In the genomic region with DNA sequence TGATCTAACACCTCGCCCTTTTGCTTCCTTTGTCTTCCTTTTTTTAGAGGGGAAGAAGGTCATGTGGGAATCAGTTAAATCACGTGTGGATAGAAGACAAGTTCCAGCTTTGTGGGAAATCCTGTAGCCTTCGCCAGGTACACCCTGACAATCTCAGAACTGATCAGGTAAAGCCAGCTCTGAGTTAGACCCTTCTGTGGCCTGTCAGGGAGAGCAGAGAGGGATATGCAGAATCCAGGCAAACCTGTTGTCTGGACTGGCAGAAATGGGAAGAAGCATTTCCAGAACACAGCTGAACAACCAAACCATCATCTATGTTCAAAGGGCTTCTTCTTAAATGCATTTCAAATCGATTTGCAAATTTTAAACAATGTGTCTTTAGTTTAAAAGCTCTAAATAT, we compare ENCODE assay signal across 18 cellular contexts.
DNase-seq lines count a peak whose midpoint lies in the region; ATAC-seq and TF ChIP-seq lines count a peak whose summit lies in the region.
"Had no signal": no experiment of that assay in that cellular context is flagged by ENCODE, and none has a peak within 500 bp of the region (broad histone marks: within the 10 kb centered on the region; RNA-seq: fewer than 3 reads in every experiment).

No MANE protein-coding gene starts in this region.

- H3K4ac ChIP-seq in neuronal stem cell (ENCODE audit: low read length) = no peak overlapping the region

- H3K4me2 ChIP-seq in BLaER1 treated with 17β-estradiol and CSF1 and Interleukin-3, amounts not matched to agents 10 nM and 100 nM = peak overlapping the region in 6 of 11 experiments; percentile 57 to 82 (median 80); a peak in 12 of 22 replicates
- H3K4me2 ChIP-seq in hepatocyte = no peak overlapping the region
- H3K4me2 ChIP-seq in neuronal stem cell (ENCODE audit: insufficient read depth, low read length, poor library complexity, severe bottlenecking) = no peak overlapping the region
- H3K4me2 ChIP-seq: GM23338, KMS-11 had no signal

- no peaks in the 10 kb centered on the region for H3K9me3 Mint-ChIP-seq in Caco-2 (ENCODE audit: unreplicated experiment)
- no peaks in the 10 kb centered on the region for H3K9me3 Mint-ChIP-seq in CD8-positive, alpha-beta T cell

- peak overlapping the region; percentile 93 for H3K27ac Mint-ChIP-seq in Caco-2 (ENCODE audit: unreplicated experiment)
- no peak overlapping the region for H3K27ac Mint-ChIP-seq in CD8-positive, alpha-beta T cell
- H3K27ac Mint-ChIP-seq: B cell; CD4-positive, alpha-beta T cell; GM23338 had no signal

- H3K27ac ChIP-seq in BLaER1 treated with 17β-estradiol and CSF1 and Interleukin-3, amounts not matched to agents 10 nM and 100 nM = peak overlapping the region in 10 of 11 experiments; percentile 91 to 98 (median 94); a peak in 21 of 22 replicates
- H3K27ac ChIP-seq in hepatocyte (peak overlapping the region; percentile 75), neuronal stem cell (replicated peaks; ENCODE audit: low read length) (no peak overlapping the region), tibial nerve (no peak overlapping the region)
- H3K27ac ChIP-seq in CD8-positive, alpha-beta T cell (ENCODE audit: low read depth, low read length) = no peak overlapping the region
- H3K27ac ChIP-seq: KMS-11 had no signal

- CTCF ChIA-PET in Caco-2 (lab: Charles Lee) = no interaction called here
- CTCF ChIA-PET in CD8-positive, alpha-beta T cell (lab: Charles Lee) = no interaction called here

- H3K79me2 ChIP-seq in hepatocyte = no peaks in the 10 kb centered on the region

- DNase-seq in Caco-2 (no peak), hepatocyte (ENCODE audit: low spot score) (no peak), neuronal stem cell (ENCODE audit: low spot score) (no peak), tibial nerve (ENCODE audit: low spot score in 2 of 2) (no peak), GM03348 (ENCODE audit: low spot score) (no peak), NCI-H1105 treated with DMSO at 0.1 percent for 48 hours (lab: John Stamatoyannopoulos, UW) (no peak)
- DNase-seq in CD8-positive, alpha-beta T cell = no peak
- DNase-seq: C1 segment of cervical spinal cord; CD4-positive, alpha-beta T cell; DMS 273 treated with DMSO at 0.1 percent for 48 hours; DMS53; DND-41; EL; HCEC 1CT had no signal

- TF ChIP-seq POLR2A in tibial nerve (IDR thresholded peaks at IDR 0.05) = no peak

- no peak overlapping the region for H4K91ac ChIP-seq in neuronal stem cell (ENCODE audit: low read depth, low read length, poor library complexity)

- no peak overlapping the region for H2BK120ac ChIP-seq in neuronal stem cell (ENCODE audit: low read depth, low read length)

- WGBS in hepatocyte (ENCODE audit: low lambda C conversion rate, missing lambda C conversion rate) = 83% methylated on average over 4 of the region's 4 CpGs
- WGBS in neuronal stem cell (ENCODE audit: extremely low coverage in 2 of 2, insufficient read length in 2 of 2, insufficient replicate concordance in 1 of 2), 2 donors = no CpG with 5 or more reads among the region's 4 CpGs
- 64 to 76% methylated on average over 4 of the region's 4 CpGs for WGBS in tibial nerve, 2 donors

- H3K23ac ChIP-seq in neuronal stem cell (ENCODE audit: low read depth, low read length, poor library complexity) = no peak overlapping the region

- H3K36me3 Mint-ChIP-seq in Caco-2 (ENCODE audit: insufficient read depth, unreplicated experiment) = peaks cover 39% of the 10 kb centered on the region
- no peaks in the 10 kb centered on the region for H3K36me3 Mint-ChIP-seq in CD8-positive, alpha-beta T cell

- peak overlapping the region; percentile 21 for H3K18ac ChIP-seq in neuronal stem cell (ENCODE audit: low read length)

- H3K27me3 Mint-ChIP-seq in Caco-2 (ENCODE audit: insufficient read depth, unreplicated experiment) = no peaks in the 10 kb centered on the region
- H3K27me3 Mint-ChIP-seq in CD8-positive, alpha-beta T cell (ENCODE audit: low read depth) = no peaks in the 10 kb centered on the region
- H3K27me3 Mint-ChIP-seq: CD4-positive, alpha-beta T cell had no signal

- TF ChIP-seq EP300 in tibial nerve (IDR thresholded peaks at IDR 0.05) = no peak

- no peak for TF ChIP-seq CTCF in Caco-2 (IDR thresholded peaks at IDR 0.05; ENCODE audit: insufficient read depth in 1 of 2, low read depth in 1 of 2, low read length in 1 of 2, severe bottlenecking in 1 of 2, unreplicated experiment in 1 of 2)
- no peak for TF ChIP-seq CTCF in hepatocyte (IDR thresholded peaks at IDR 0.05; ENCODE audit: poor library complexity)
- TF ChIP-seq CTCF in tibial nerve (IDR thresholded peaks at IDR 0.05) = no peak
- TF ChIP-seq CTCF in CD8-positive, alpha-beta T cell (IDR thresholded peaks at IDR 0.05) = no peak

- H2BK12ac ChIP-seq in neuronal stem cell (ENCODE audit: low read length) = no peak overlapping the region

- no peaks in the 10 kb centered on the region for H3K9me2 ChIP-seq in hepatocyte (replicated peaks; ENCODE audit: insufficient read depth)

- H2BK5ac ChIP-seq in neuronal stem cell (ENCODE audit: low read length) = no peak overlapping the region

- H3K4me3 Mint-ChIP-seq in Caco-2 (ENCODE audit: unreplicated experiment) = peak overlapping the region; percentile 8
- no peak overlapping the region for H3K4me3 Mint-ChIP-seq in CD8-positive, alpha-beta T cell
- H3K4me3 Mint-ChIP-seq: B cell; CD4-positive, alpha-beta T cell; GM23338 had no signal

- POLR2A ChIA-PET in Caco-2 (lab: Charles Lee) = no interaction called here
- POLR2A ChIA-PET in CD8-positive, alpha-beta T cell (lab: Charles Lee) = interaction anchor here (1.1 kb wide), 1 partner anchor 20 kb away, joined by 3 read pairs; no protein-coding TSS in a partner anchor

- no peak overlapping the region for H2BK15ac ChIP-seq in neuronal stem cell (ENCODE audit: low read length)

- no TSS peak for BruUV-seq in Caco-2 (replicated peaks; lab: Mats Ljungman, UMichigan)

- H4K8ac ChIP-seq in neuronal stem cell (ENCODE audit: low read depth, low read length) = no peak overlapping the region

- no peaks in the 10 kb centered on the region for H3K27me3 ChIP-seq in BLaER1 treated with 17β-estradiol and CSF1 and Interleukin-3, amounts not matched to agents 10 nM and 100 nM
- no peaks in the 10 kb centered on the region for H3K27me3 ChIP-seq in Caco-2 (replicated peaks; ENCODE audit: control insufficient read depth, insufficient read depth, low read length)
- no peaks in the 10 kb centered on the region for H3K27me3 ChIP-seq in hepatocyte
- H3K27me3 ChIP-seq in neuronal stem cell (ENCODE audit: control insufficient read depth in 3 of 3, insufficient read depth in 3 of 3, low read depth in 1 of 3, low read length in 3 of 3) = no peaks in the 10 kb centered on the region
- no peaks in the 10 kb centered on the region for H3K27me3 ChIP-seq in tibial nerve
- no peaks in the 10 kb centered on the region for H3K27me3 ChIP-seq in CD8-positive, alpha-beta T cell (ENCODE audit: insufficient read depth, low read length)

- peaks cover 57% of the 10 kb centered on the region for H3K4me1 Mint-ChIP-seq in Caco-2 (ENCODE audit: low read depth, unreplicated experiment)
- H3K4me1 Mint-ChIP-seq in CD8-positive, alpha-beta T cell (ENCODE audit: low read depth) = peaks cover 27% of the 10 kb centered on the region
- H3K4me1 Mint-ChIP-seq: B cell, GM23338 had no signal

- H2AFZ ChIP-seq in hepatocyte = no peak overlapping the region
- no peak overlapping the region for H2AFZ ChIP-seq in neuronal stem cell (ENCODE audit: low read length)
- H2AFZ ChIP-seq: GM23338 had no signal

- peaks cover 24 to 95% (median 52%) of the 10 kb centered on the region in 10 experiments for H3K4me1 ChIP-seq in BLaER1 treated with 17β-estradiol and CSF1 and Interleukin-3, amounts not matched to agents 10 nM and 100 nM
- H3K4me1 ChIP-seq in Caco-2 (peaks cover 77% of the 10 kb centered on the region), hepatocyte (ENCODE audit: insufficient read depth) (peaks cover 26% of the 10 kb centered on the region), neuronal stem cell (ENCODE audit: control insufficient read depth in 2 of 2, insufficient read depth in 1 of 2, low read depth in 1 of 2, low read length in 2 of 2) (peaks cover 2% of the 10 kb centered on the region in 2 donors), tibial nerve (peaks cover 0 to 24% (median 3%) of the 10 kb centered on the region in 4 donors)
- H3K4me1 ChIP-seq in CD8-positive, alpha-beta T cell (ENCODE audit: insufficient read depth, low read length) = peaks cover 23% of the 10 kb centered on the region

- no peaks in the 10 kb centered on the region for H3K79me1 ChIP-seq in neuronal stem cell (ENCODE audit: low read depth, low read length)

- no peaks in the 10 kb centered on the region for H4K20me1 ChIP-seq in BLaER1 treated with 17β-estradiol and CSF1 and Interleukin-3, amounts not matched to agents 10 nM and 100 nM
- no peaks in the 10 kb centered on the region for H4K20me1 ChIP-seq in hepatocyte (ENCODE audit: insufficient read depth, poor library complexity, severe bottlenecking)

- H3K4me3 ChIP-seq in BLaER1 treated with 17β-estradiol and CSF1 and Interleukin-3, amounts not matched to agents 10 nM and 100 nM = no peak overlapping the region
- H3K4me3 ChIP-seq in Caco-2 (ENCODE audit: low read depth, low read length) (no peak overlapping the region), hepatocyte (no peak overlapping the region), neuronal stem cell (ENCODE audit: low read length in 2 of 2) (no peak overlapping the region), tibial nerve (no peak overlapping the region)
- no peak overlapping the region for H3K4me3 ChIP-seq in CD8-positive, alpha-beta T cell (ENCODE audit: low read depth, low read length)
- H3K4me3 ChIP-seq: GM23338 had no signal

- ATAC-seq in CD8-positive, alpha-beta T cell = no peak
- ATAC-seq: GM23338 had no signal

- no peak overlapping the region for H3K14ac ChIP-seq in neuronal stem cell (ENCODE audit: low read length)

- peak overlapping the region in 2 of 11 experiments; percentile 33 to 86; a peak in 3 of 22 replicates for H3K9ac ChIP-seq in BLaER1 treated with 17β-estradiol and CSF1 and Interleukin-3, amounts not matched to agents 10 nM and 100 nM
- no peak overlapping the region for H3K9ac ChIP-seq in neuronal stem cell (ENCODE audit: low read depth, low read length, poor library complexity)
- H3K9ac ChIP-seq: KMS-11 had no signal

- no peaks in the 10 kb centered on the region for H3K36me3 ChIP-seq in BLaER1 treated with 17β-estradiol and CSF1 and Interleukin-3, amounts not matched to agents 10 nM and 100 nM
- H3K36me3 ChIP-seq in Caco-2 (ENCODE audit: control insufficient read depth, insufficient read depth, low read length) (no peaks in the 10 kb centered on the region), hepatocyte (replicated peaks; ENCODE audit: insufficient read depth, low read depth) (no peaks in the 10 kb centered on the region), neuronal stem cell (replicated peaks in 1 of 2; ENCODE audit: control insufficient read depth in 2 of 2, insufficient read depth in 2 of 2, low read length in 2 of 2) (no peaks in the 10 kb centered on the region), tibial nerve (no peaks in the 10 kb centered on the region)
- H3K36me3 ChIP-seq in CD8-positive, alpha-beta T cell (ENCODE audit: insufficient read depth, low read length) = no peaks in the 10 kb centered on the region

- H2AK5ac ChIP-seq in neuronal stem cell (ENCODE audit: low read depth, low read length) = no peak overlapping the region

- intact Hi-C loops in Caco-2 (cut with micrococcal nuclease; ENCODE audit: unreplicated experiment) = loop anchor here (5.0 kb wide), 1 partner anchor 371 kb away; a partner anchor contains a TSS
- intact Hi-C loops in CD8-positive, alpha-beta T cell (cut with DNase I, micrococcal nuclease) = no loop called here

- H3K9me3 ChIP-seq in BLaER1 treated with 17β-estradiol and CSF1 and Interleukin-3, amounts not matched to agents 10 nM and 100 nM (replicated peaks in 1 of 11) = peaks cover 0 to 10% (median 0%) of the 10 kb centered on the region in 11 experiments; a peak in 5 of 22 replicates
- no peaks in the 10 kb centered on the region for H3K9me3 ChIP-seq in Caco-2
- H3K9me3 ChIP-seq in hepatocyte (ENCODE audit: low read depth) = no peaks in the 10 kb centered on the region
- H3K9me3 ChIP-seq in neuronal stem cell (replicated peaks in 1 of 2; ENCODE audit: control insufficient read depth in 2 of 2, insufficient read depth in 1 of 2, low read depth in 1 of 2, low read length in 2 of 2) = no peaks in the 10 kb centered on the region
- H3K9me3 ChIP-seq in tibial nerve = no peaks in the 10 kb centered on the region
- H3K9me3 ChIP-seq in CD8-positive, alpha-beta T cell (ENCODE audit: low read length) = no peaks in the 10 kb centered on the region

Comparison
In these comparisons a context has a peak if more than half of its experiments do, and no peak if none do; other contexts are left out.
1. H3K27ac ChIP-seq: peak in BLaER1 treated with 17β-estradiol and CSF1 and Interleukin-3, amounts not matched to agents 10 nM and 100 nM (10 of 11) and hepatocyte (single experiment); none in neuronal stem cell (single experiment), tibial nerve (0 of 4) and CD8-positive, alpha-beta T cell (single experiment).
2. H3K4me2 ChIP-seq: peak in BLaER1 treated with 17β-estradiol and CSF1 and Interleukin-3, amounts not matched to agents 10 nM and 100 nM (6 of 11); none in hepatocyte (single experiment) and neuronal stem cell (single experiment).